Comparison of ENCODE assay signal across 23 cellular contexts in genomic region chr11:23236846-23237550, GRCh38.
A peak's percentile ranks its signal among the peaks of the same experiment; 100 is the strongest.
DNase-seq lines count a peak whose midpoint lies in the region; ATAC-seq and TF ChIP-seq lines count a peak whose summit lies in the region.
"Had no signal": no experiment of that assay in that cellular context is flagged by ENCODE, and none has a peak within 500 bp of the region (broad histone marks: within the 10 kb centered on the region; RNA-seq: fewer than 3 reads in every experiment).

No MANE protein-coding gene starts in this region.

- peak overlapping the region; percentile 37 for H3K27ac ChIP-seq in epithelial cell of prostate
- H3K27ac ChIP-seq in neural progenitor cell = no peak overlapping the region

- ATAC-seq in HG03135 (IDR thresholded peaks at IDR 0.05; ENCODE audit: unreplicated experiment) = no peak
- ATAC-seq: activated naive CD4-positive, alpha-beta T cell treated with anti-CD3 and anti-CD28 coated beads, Interleukin-2, amount 50 U/mL, for 72 hours; WTC11 had no signal

- H3K9ac ChIP-seq in neural progenitor cell = no peak overlapping the region

- no peaks in the 10 kb centered on the region for H3K79me2 ChIP-seq in neural progenitor cell (ENCODE audit: low read depth)

- no peaks in the 10 kb centered on the region for H3K36me3 ChIP-seq in neural progenitor cell

- H3K27me3 Mint-ChIP-seq in mesothelial cell of epicardium (ENCODE audit: low read depth) (no peaks in the 10 kb centered on the region), neural progenitor cell (ENCODE audit: insufficient read depth, low read depth) (no peaks in the 10 kb centered on the region)

- no peaks in the 10 kb centered on the region for H3K9me3 Mint-ChIP-seq in mesothelial cell of epicardium
- no peaks in the 10 kb centered on the region for H3K9me3 Mint-ChIP-seq in neural progenitor cell
- H3K9me3 Mint-ChIP-seq: activated naive CD4-positive, alpha-beta T cell treated with anti-CD3 and anti-CD28 coated beads, Interleukin-2, amount 50 U/mL, for 72 hours; activated T-helper 2 cell treated with anti-CD3 and anti-CD28 coated beads, Interferon-gamma antibody, Interleukin-2, Interleukin-4, amounts not matched to agents 10 μg/mL and 5 μg/mL and 100 μg/mL, durations not matched to agents 14 hours and 24 hours and 36 hours; WTC11 had no signal

- H3K27ac Mint-ChIP-seq in mesothelial cell of epicardium (peak overlapping the region; percentile 69), neural progenitor cell (no peak overlapping the region)
- H3K27ac Mint-ChIP-seq: activated naive CD4-positive, alpha-beta T cell treated with anti-CD3 and anti-CD28 coated beads, Interleukin-2, amount 50 U/mL, for 72 hours; activated T-helper 2 cell treated with anti-CD3 and anti-CD28 coated beads, Interferon-gamma antibody, Interleukin-2, Interleukin-4, amounts not matched to agents 10 μg/mL and 5 μg/mL and 100 μg/mL, durations not matched to agents 14 hours and 24 hours and 36 hours; WTC11 had no signal

- H4K20me1 ChIP-seq in neural progenitor cell (ENCODE audit: low read depth) = no peaks in the 10 kb centered on the region

- no peaks in the 10 kb centered on the region for H3F3A ChIP-seq in neural progenitor cell (ENCODE audit: low read depth)

- H3K4me1 Mint-ChIP-seq in mesothelial cell of epicardium = peaks cover 23% of the 10 kb centered on the region
- no peaks in the 10 kb centered on the region for H3K4me1 Mint-ChIP-seq in neural progenitor cell

- H3K4me3 Mint-ChIP-seq in mesothelial cell of epicardium (no peak overlapping the region), neural progenitor cell (no peak overlapping the region)
- H3K4me3 Mint-ChIP-seq: WTC11 had no signal

- H3K36me3 Mint-ChIP-seq in mesothelial cell of epicardium (no peaks in the 10 kb centered on the region), neural progenitor cell (no peaks in the 10 kb centered on the region)
- H3K36me3 Mint-ChIP-seq: activated naive CD4-positive, alpha-beta T cell treated with anti-CD3 and anti-CD28 coated beads, Interleukin-2, amount 50 U/mL, for 72 hours; WTC11 had no signal

- no peak overlapping the region for H3K4me2 ChIP-seq in neural progenitor cell

- no peak for TF ChIP-seq CTCF in mesothelial cell of epicardium (IDR thresholded peaks at IDR 0.05; ENCODE audit: unreplicated experiment)
- TF ChIP-seq CTCF in neural progenitor cell (IDR thresholded peaks at IDR 0.05) = no peak

- H3K27me3 ChIP-seq in neural progenitor cell = no peaks in the 10 kb centered on the region

- peak; percentile 34 for DNase-seq in EH (ENCODE audit: low read depth)
- peak; percentile 50 for DNase-seq in LHCN-M2 (ENCODE audit: low read depth)
- peak; percentile 34 for DNase-seq in epithelial cell of prostate (ENCODE audit: low read depth, low spot score)
- DNase-seq in mesothelial cell of epicardium (ENCODE audit: low spot score in 2 of 2, unreplicated experiment in 2 of 2) = no peak
- DNase-seq in nucleus accumbens (lab: John Stamatoyannopoulos, UW) = no peak
- DNase-seq in Kasumi-1 (lab: John Stamatoyannopoulos, UW) = no peak
- no peak for DNase-seq in neural progenitor cell (ENCODE audit: low spot score)
- DNase-seq: activated CD4-positive, alpha-beta T cell treated with anti-CD3 and anti-CD28 coated beads, Interleukin-2, amount 50 U/mL, for 4 hours; activated CD8-positive, alpha-beta memory T cell treated with anti-CD3 and anti-CD28 coated beads, Interleukin-2, amount 50 U/mL, for 4 hours; cerebellar nuclear complex; erythroblast; KG1; kidney glomerular epithelial cell; MV-4-11; NCI-H146; NCI-H510A treated with DMSO at 0.1 percent for 48 hours; small intestine; stimulated activated CD4-positive, alpha-beta T cell treated with anti-CD3 and anti-CD28 coated beads, Interleukin-2, amount 100 ng/mL, for 24 hours had no signal

- H3K9me3 ChIP-seq in neural progenitor cell (ENCODE audit: low read depth) = no peaks in the 10 kb centered on the region

- H2AFZ ChIP-seq in neural progenitor cell (replicated peaks) = no peak overlapping the region

- no peaks in the 10 kb centered on the region for H3K4me1 ChIP-seq in neural progenitor cell

- H3K4me3 ChIP-seq in neural progenitor cell = no peak overlapping the region
- H3K4me3 ChIP-seq: lung had no signal

Comparison
In these comparisons a context has a peak if more than half of its experiments do, and no peak if none do; other contexts are left out.
1. DNase-seq: peak in EH (single experiment), LHCN-M2 (single experiment) and epithelial cell of prostate (single experiment); none in mesothelial cell of epicardium (0 of 2), nucleus accumbens (0 of 56), Kasumi-1 (0 of 2) and neural progenitor cell (single experiment).